Comparison of ENCODE assay signal across 14 cellular contexts in genomic region chr17:49915260-49915659, GRCh38. TPM values are rescaled to one million over a fixed set of nuclear protein-coding genes. Genes with fewer than 3 reads are reported as not detected.
DNase-seq lines count a peak whose midpoint lies in the region; FAIRE-seq and TF ChIP-seq lines count a peak whose summit lies in the region.
"Had no signal": no experiment of that assay in that cellular context is flagged by ENCODE, and none has a peak within 500 bp of the region (broad histone marks: within the 10 kb centered on the region; RNA-seq: fewer than 3 reads in every experiment).

No MANE protein-coding gene starts in this region.

- peak; percentile 26 for FAIRE-seq in HTR-8/SVneo (lab: Jason Lieb, UNC)

- H3K27me3 ChIP-seq in SJCRH30 = no peaks in the 10 kb centered on the region
- H3K27me3 ChIP-seq in endodermal cell (ENCODE audit: control insufficient read depth, insufficient read depth, low read length, poor library complexity, severe bottlenecking) = peaks cover 22% of the 10 kb centered on the region
- no peaks in the 10 kb centered on the region for H3K27me3 ChIP-seq in thyroid gland
- H3K27me3 ChIP-seq in adrenal gland = peaks cover 18% of the 10 kb centered on the region

- no peak overlapping the region for H3K4me3 ChIP-seq in SJCRH30
- H3K4me3 ChIP-seq in endodermal cell (ENCODE audit: low read length) = no peak overlapping the region
- no peak overlapping the region for H3K4me3 ChIP-seq in thyroid gland (replicated peaks in 1 of 3)
- no peak overlapping the region for H3K4me3 ChIP-seq in adrenal gland
- H3K4me3 ChIP-seq in lower leg skin (ENCODE audit: low read depth, poor library complexity, severe bottlenecking) = no peak overlapping the region

- H3K4me1 ChIP-seq in SJCRH30 (peaks cover 39% of the 10 kb centered on the region), endodermal cell (ENCODE audit: control insufficient read depth, insufficient read depth, low read length) (peaks cover 17% of the 10 kb centered on the region), thyroid gland (peaks cover 34 to 42% of the 10 kb centered on the region in 2 donors), adrenal gland (replicated peaks in 1 of 2) (peaks cover 4 to 5% of the 10 kb centered on the region in 2 donors)

- peak overlapping the region; percentile 70; the same call in 1 of the 2 replicates for H3K27ac ChIP-seq in SJCRH30
- H3K27ac ChIP-seq in endodermal cell (ENCODE audit: low read depth, low read length) = no peak overlapping the region
- H3K27ac ChIP-seq in thyroid gland = peak overlapping the region; percentile 22 to 69 (median 37)
- no peak overlapping the region for H3K27ac ChIP-seq in adrenal gland
- H3K27ac ChIP-seq: HL-60 had no signal

- H3K36me3 ChIP-seq in SJCRH30 = no peaks in the 10 kb centered on the region
- H3K36me3 ChIP-seq in endodermal cell (ENCODE audit: control insufficient read depth, insufficient read depth, low read length) = no peaks in the 10 kb centered on the region
- H3K36me3 ChIP-seq in thyroid gland = no peaks in the 10 kb centered on the region
- no peaks in the 10 kb centered on the region for H3K36me3 ChIP-seq in adrenal gland (replicated peaks in 1 of 2)

- TF ChIP-seq CTCF in endodermal cell (conservative IDR thresholded peaks at IDR 0.05) (no peak), thyroid gland (IDR thresholded peaks at IDR 0.05) (no peak), adrenal gland (IDR thresholded peaks at IDR 0.05) (no peak), lower leg skin (IDR thresholded peaks at IDR 0.05) (no peak)

- intact Hi-C loops in thyroid gland (cut with DNase I) = no loop called here
- intact Hi-C loops in adrenal gland (cut with DNase I) = no loop called here
- intact Hi-C loops in lower leg skin (cut with DNase I; ENCODE audit: low total_unique reads) = no loop called here

- TF ChIP-seq POLR2A in thyroid gland (IDR thresholded peaks at IDR 0.05) (no peak), adrenal gland (IDR thresholded peaks at IDR 0.05) (no peak), lower leg skin (IDR thresholded peaks at IDR 0.05) (no peak)

- peaks cover 25% of the 10 kb centered on the region for H3K4me1 Mint-ChIP-seq in endodermal cell

- H3K9me3 Mint-ChIP-seq in endodermal cell = no peaks in the 10 kb centered on the region
- H3K9me3 Mint-ChIP-seq: CD8-positive, alpha-beta T cell had no signal

- no peaks in the 10 kb centered on the region for H3K9me3 ChIP-seq in SJCRH30 (replicated peaks)
- no peaks in the 10 kb centered on the region for H3K9me3 ChIP-seq in endodermal cell (ENCODE audit: control insufficient read depth, low read length)
- H3K9me3 ChIP-seq in thyroid gland = no peaks in the 10 kb centered on the region
- no peaks in the 10 kb centered on the region for H3K9me3 ChIP-seq in adrenal gland (replicated peaks in 1 of 3)

- peaks cover 66% of the 10 kb centered on the region for H3K27me3 Mint-ChIP-seq in endodermal cell (ENCODE audit: insufficient read depth)

- H3K9ac ChIP-seq in endodermal cell (ENCODE audit: extremely low read depth, low read length, poor library complexity, severe bottlenecking) = no peak overlapping the region

- H3K36me3 Mint-ChIP-seq in endodermal cell (ENCODE audit: low read depth) = no peaks in the 10 kb centered on the region
- H3K36me3 Mint-ChIP-seq: CD8-positive, alpha-beta T cell had no signal

- WGBS in endodermal cell (ENCODE audit: insufficient coverage in 1 of 2, insufficient read length in 1 of 2), 2 experiments = 68 to 81% methylated on average over 2 to 3 of the region's 3 CpGs
- WGBS in thyroid gland, 2 donors = 32 to 38% methylated on average over 3 of the region's 3 CpGs
- WGBS in adrenal gland, 4 donors = 50 to 57% (median 55%) methylated on average over 2 to 3 of the region's 3 CpGs
- WGBS in lower leg skin, 2 donors = 47 to 51% methylated on average over 3 of the region's 3 CpGs

- DNase-seq in HTR-8/SVneo (ENCODE audit: insufficient read length, low spot score) (no peak), SJCRH30 (no peak), endodermal cell (peak; percentile 50), thyroid gland (no peak), adrenal gland (no peak), lower leg skin (ENCODE audit: low spot score in 2 of 2) (no peak), NCI-H1436 treated with DMSO at 0.1 percent for 48 hours (lab: John Stamatoyannopoulos, UW) (no peak)
- DNase-seq: CD8-positive, alpha-beta T cell; DMS53; GF-D8; HCEC 1CT; IMR-90 had no signal

- no peak overlapping the region for H3K4me3 Mint-ChIP-seq in endodermal cell
- H3K4me3 Mint-ChIP-seq: CD8-positive, alpha-beta T cell had no signal

- H3K27ac Mint-ChIP-seq in endodermal cell = no peak overlapping the region
- H3K27ac Mint-ChIP-seq: CD14-positive monocyte; CD8-positive, alpha-beta T cell had no signal

RNA-seq across cellular contexts. Expression of gene DLX4, which starts 53.7 kb away (rescaled TPM):
- total RNA-seq in SJCRH30 (2014; rRNA removed; shearing (Covaris generic)) = 0.10 and 0.34 TPM in 2 replicates
- total RNA-seq in endodermal cell (1 to 10 TPM; 1.6 to 2.1 TPM), thyroid gland (1 to 10 TPM in 1 of 4 donors, under 1 TPM in 1, not detected in 2; 0.56 to 1.2 TPM), adrenal gland (under 1 TPM in 5 of 8 donors, not detected in 3; 0.18 to 0.96 (median 0.27) TPM), lower leg skin (1 to 10 TPM; 1.9 to 3.3 (median 2.5) TPM)
- 0.64 TPM for polyA plus RNA-seq in endodermal cell (2013, experiment 1 of 2)
- polyA plus RNA-seq in endodermal cell (2013, experiment 2 of 2) = 0.79 TPM
- under 1 TPM; 0.10 to 0.48 (median 0.11) TPM for polyA plus RNA-seq in adrenal gland
- total RNA-seq: IMR-90 had no signal
- polyA plus RNA-seq: IMR-90 had no signal

Comparison
In these comparisons a context has a peak if more than half of its experiments do, and no peak if none do; other contexts are left out.
1. H3K27ac ChIP-seq: peak in SJCRH30 (single experiment) and thyroid gland (3 of 3); none in endodermal cell (single experiment) and adrenal gland (0 of 5).